Comparison of ENCODE assay signal across 12 cellular contexts in the genomic region with DNA sequence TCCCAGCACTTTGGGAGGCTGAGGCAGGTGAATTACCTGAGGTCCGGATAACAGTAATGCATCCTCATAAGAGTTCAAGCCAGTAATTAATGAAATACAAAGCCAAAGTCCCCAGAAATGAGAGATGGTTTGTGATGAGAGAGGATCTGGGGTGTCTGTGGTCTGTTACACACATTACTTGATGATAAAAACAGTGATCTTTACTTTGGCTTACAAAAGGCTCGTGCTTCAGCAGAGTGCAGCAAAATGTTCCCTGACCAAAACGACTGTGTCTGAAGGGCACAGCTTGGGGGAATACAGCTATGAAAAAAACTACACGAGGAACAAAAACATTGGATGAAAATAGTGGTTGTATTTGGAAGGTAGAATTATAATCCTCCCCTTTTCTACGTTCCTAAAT. TPM values are rescaled to one million over a fixed set of nuclear protein-coding genes. Genes with fewer than 3 reads are reported as not detected.
A peak's percentile ranks its signal among the peaks of the same experiment; 100 is the strongest.
DNase-seq lines count a peak whose midpoint lies in the region; ATAC-seq and TF ChIP-seq lines count a peak whose summit lies in the region.
"Had no signal": no experiment of that assay in that cellular context is flagged by ENCODE, and none has a peak within 500 bp of the region (broad histone marks: within the 10 kb centered on the region; RNA-seq: fewer than 3 reads in every experiment).

No MANE protein-coding gene starts in this region.

- peaks cover 90% of the 10 kb centered on the region for H3K4me1 Mint-ChIP-seq in activated CD4-positive, alpha-beta T cell treated with anti-CD3 and anti-CD28 coated beads, Interleukin-2, amount 10 ng/mL, durations not matched to agents 7 days and 5 days
- peaks cover 69% of the 10 kb centered on the region for H3K4me1 Mint-ChIP-seq in activated CD4-positive, alpha-beta memory T cell treated with anti-CD3 and anti-CD28 coated beads for 36 hours (ENCODE audit: low read depth)
- no peaks in the 10 kb centered on the region for H3K4me1 Mint-ChIP-seq in glutamatergic neuron (ENCODE audit: low read depth, unreplicated experiment)

- H3K9me3 ChIP-seq in right atrium auricular region, result no peaks in the 10 kb centered on the region
- no peaks in the 10 kb centered on the region for H3K9me3 ChIP-seq in subcutaneous abdominal adipose tissue (ENCODE audit: control insufficient read depth in 5 of 5, low read length in 5 of 5)

- TF ChIP-seq CTCF in right atrium auricular region (IDR thresholded peaks at IDR 0.05) (no peak), glutamatergic neuron (IDR thresholded peaks at IDR 0.05; ENCODE audit: partially characterized antibody, unreplicated experiment) (no peak)

- H3K36me3 ChIP-seq in right atrium auricular region (no peaks in the 10 kb centered on the region), subcutaneous abdominal adipose tissue (ENCODE audit: control insufficient read depth in 5 of 5, insufficient read depth in 5 of 5, low read length in 5 of 5) (no peaks in the 10 kb centered on the region)

- no peaks in the 10 kb centered on the region for H3K27me3 ChIP-seq in right atrium auricular region
- H3K27me3 ChIP-seq in subcutaneous abdominal adipose tissue (ENCODE audit: control insufficient read depth in 5 of 5, insufficient read depth in 4 of 5, low read length in 5 of 5), result no peaks in the 10 kb centered on the region

- peaks cover 0 to 24% of the 10 kb centered on the region in 2 donors for H3K4me1 ChIP-seq in right atrium auricular region
- peaks cover 0 to 24% (median 17%) of the 10 kb centered on the region in 5 donors for H3K4me1 ChIP-seq in subcutaneous abdominal adipose tissue (ENCODE audit: control insufficient read depth in 5 of 5, insufficient read depth in 5 of 5, low read length in 5 of 5)

- ATAC-seq in GM18867 (IDR thresholded peaks at IDR 0.05; ENCODE audit: unreplicated experiment), result no peak

- no peak overlapping the region for H3K9ac ChIP-seq in subcutaneous abdominal adipose tissue (ENCODE audit: low read length in 5 of 5)

- H3K36me3 Mint-ChIP-seq in activated CD4-positive, alpha-beta T cell treated with anti-CD3 and anti-CD28 coated beads, Interleukin-2, amount 10 ng/mL, durations not matched to agents 7 days and 5 days (ENCODE audit: low read depth), result peaks cover 49% of the 10 kb centered on the region
- peaks cover 11% of the 10 kb centered on the region for H3K36me3 Mint-ChIP-seq in activated CD4-positive, alpha-beta memory T cell treated with anti-CD3 and anti-CD28 coated beads for 36 hours
- peaks cover under 1% of the 10 kb centered on the region for H3K36me3 Mint-ChIP-seq in glutamatergic neuron (ENCODE audit: unreplicated experiment)

- no peak overlapping the region for H3K4me3 ChIP-seq in right atrium auricular region
- no peak overlapping the region for H3K4me3 ChIP-seq in subcutaneous abdominal adipose tissue (ENCODE audit: low read depth in 1 of 5, low read length in 5 of 5)

- intact Hi-C loops in activated CD4-positive, alpha-beta memory T cell treated with anti-CD3 and anti-CD28 coated beads for 36 hours (cut with micrococcal nuclease), result loop anchor here (5.0 kb wide), 1 partner anchor 33 kb away; no protein-coding TSS in a partner anchor

- peak overlapping the region; percentile 52 to 65 for H3K27ac ChIP-seq in right atrium auricular region
- peak overlapping the region; percentile 47 for H3K27ac ChIP-seq in subcutaneous abdominal adipose tissue (ENCODE audit: low read depth, low read length)

- peak overlapping the region; percentile 91 for H3K27ac Mint-ChIP-seq in activated CD4-positive, alpha-beta T cell treated with anti-CD3 and anti-CD28 coated beads, Interleukin-2, amount 10 ng/mL, durations not matched to agents 7 days and 5 days
- peak overlapping the region; percentile 2 for H3K27ac Mint-ChIP-seq in activated CD4-positive, alpha-beta memory T cell treated with anti-CD3 and anti-CD28 coated beads for 36 hours
- no peak overlapping the region for H3K27ac Mint-ChIP-seq in glutamatergic neuron (ENCODE audit: unreplicated experiment)

- POLR2A ChIA-PET in activated CD4-positive, alpha-beta T cell treated with anti-CD3 and anti-CD28 coated beads, Interleukin-2, amount 10 ng/mL, durations not matched to agents 7 days and 5 days (lab: Charles Lee), result no interaction called here
- POLR2A ChIA-PET in activated CD4-positive, alpha-beta memory T cell treated with anti-CD3 and anti-CD28 coated beads for 36 hours (lab: Charles Lee), result no interaction called here

- no peak for DNase-seq in activated CD4-positive, alpha-beta T cell treated with anti-CD3 and anti-CD28 coated beads, Interleukin-2, amount 10 ng/mL, durations not matched to agents 7 days and 5 days
- DNase-seq in activated CD4-positive, alpha-beta T cell treated with anti-CD3 and anti-CD28 coated beads, Interleukin-2, amount 50 U/mL, for 1 hour, result no peak
- DNase-seq in activated CD4-positive, alpha-beta memory T cell treated with anti-CD3 and anti-CD28 coated beads for 36 hours, result no peak
- no peak for DNase-seq in right atrium auricular region (ENCODE audit: low spot score)
- DNase-seq in middle frontal gyrus (ENCODE audit: extremely low spot score, low spot score), result no peak
- DNase-seq in glutamatergic neuron, result no peak
- DNase-seq: ACHN; DND-41; stimulated activated CD4-positive, alpha-beta T cell treated with anti-CD3 and anti-CD28 coated beads, Interleukin-4, amount 100 ng/mL, for 1 hour; T1000 had no signal

- H3K4me3 Mint-ChIP-seq in activated CD4-positive, alpha-beta T cell treated with anti-CD3 and anti-CD28 coated beads, Interleukin-2, amount 10 ng/mL, durations not matched to agents 7 days and 5 days, result peak overlapping the region; percentile 20
- H3K4me3 Mint-ChIP-seq in activated CD4-positive, alpha-beta memory T cell treated with anti-CD3 and anti-CD28 coated beads for 36 hours, result no peak overlapping the region
- H3K4me3 Mint-ChIP-seq in glutamatergic neuron (ENCODE audit: unreplicated experiment), result no peak overlapping the region

- CTCF ChIA-PET in activated CD4-positive, alpha-beta T cell treated with anti-CD3 and anti-CD28 coated beads, Interleukin-2, amount 10 ng/mL, durations not matched to agents 7 days and 5 days (lab: Charles Lee), result interaction anchor here (1.0 to 1.6 kb wide), 2 partner anchors 10 to 14 kb away, joined by 3 to 8 read pairs; no protein-coding TSS in a partner anchor
- CTCF ChIA-PET in activated CD4-positive, alpha-beta memory T cell treated with anti-CD3 and anti-CD28 coated beads for 36 hours (lab: Charles Lee), result interaction anchor here (0.6 to 1.2 kb wide), 2 partner anchors 77 to 465 kb away, joined by 3 read pairs; no protein-coding TSS in a partner anchor

- H3K9me3 Mint-ChIP-seq in activated CD4-positive, alpha-beta T cell treated with anti-CD3 and anti-CD28 coated beads, Interleukin-2, amount 10 ng/mL, durations not matched to agents 7 days and 5 days, result peaks cover 10% of the 10 kb centered on the region
- H3K9me3 Mint-ChIP-seq in activated CD4-positive, alpha-beta memory T cell treated with anti-CD3 and anti-CD28 coated beads for 36 hours, result no peaks in the 10 kb centered on the region
- peaks cover 3% of the 10 kb centered on the region for H3K9me3 Mint-ChIP-seq in glutamatergic neuron (ENCODE audit: unreplicated experiment)

- no peaks in the 10 kb centered on the region for H3K27me3 Mint-ChIP-seq in activated CD4-positive, alpha-beta T cell treated with anti-CD3 and anti-CD28 coated beads, Interleukin-2, amount 10 ng/mL, durations not matched to agents 7 days and 5 days
- no peaks in the 10 kb centered on the region for H3K27me3 Mint-ChIP-seq in activated CD4-positive, alpha-beta memory T cell treated with anti-CD3 and anti-CD28 coated beads for 36 hours
- no peaks in the 10 kb centered on the region for H3K27me3 Mint-ChIP-seq in glutamatergic neuron (ENCODE audit: unreplicated experiment)

RNA-seq across cellular contexts. Expression of gene CRTC3, which starts 40.9 kb away (rescaled TPM):
- 10 to 100 TPM; 85.1 to 90.7 TPM for total RNA-seq in activated CD4-positive, alpha-beta T cell treated with anti-CD3 and anti-CD28 coated beads, Interleukin-2, amount 10 ng/mL, durations not matched to agents 7 days and 5 days
- total RNA-seq in activated CD4-positive, alpha-beta memory T cell treated with anti-CD3 and anti-CD28 coated beads for 36 hours, result 10 to 100 TPM; 34.7 to 37.8 TPM
- 10 to 100 TPM; 26.4 to 32.5 TPM for total RNA-seq in right atrium auricular region
- total RNA-seq in glutamatergic neuron (ENCODE audit: unreplicated experiment), result 50.1 TPM
